Comparison of ENCODE assay signal across 34 cellular contexts in genomic region chr20:3973705-3974104, GRCh38.
"Had no signal": no experiment of that assay in that cellular context is flagged by ENCODE, and none has a peak within 500 bp of the region (broad histone marks: within the 10 kb centered on the region; RNA-seq: fewer than 3 reads in every experiment).

No MANE protein-coding gene starts in this region.

- H3K27me3 Mint-ChIP-seq: activated B cell treated with CpG ODN at 0.5 μM for 24 hours; activated CD4-positive, alpha-beta memory T cell treated with anti-CD3 and anti-CD28 coated beads, Interleukin-2, amount 10 ng/mL, durations not matched to agents 7 days and 5 days; activated CD8-positive, alpha-beta memory T cell treated with anti-CD3 and anti-CD28 coated beads, Interleukin-2, amount 10 ng/mL, durations not matched to agents 7 days and 5 days; activated naive CD4-positive, alpha-beta T cell treated with anti-CD3 and anti-CD28 coated beads, Interleukin-2, amount 50 U/mL, for 24 hours; activated naive CD8-positive, alpha-beta T cell treated with anti-CD3 and anti-CD28 coated beads, Interleukin-2, amount 10 ng/mL, durations not matched to agents 7 days and 5 days; brain had no signal

- H3K27ac ChIP-seq: SJCRH30, VCaP had no signal

- H3K27ac Mint-ChIP-seq: activated B cell treated with CpG ODN at 0.5 μM for 24 hours; activated CD4-positive, alpha-beta memory T cell treated with anti-CD3 and anti-CD28 coated beads, Interleukin-2, amount 10 ng/mL, durations not matched to agents 7 days and 5 days; activated CD8-positive, alpha-beta memory T cell treated with anti-CD3 and anti-CD28 coated beads, Interleukin-2, amount 10 ng/mL, durations not matched to agents 7 days and 5 days; activated naive CD4-positive, alpha-beta T cell treated with anti-CD3 and anti-CD28 coated beads, Interleukin-2, amount 50 U/mL, for 24 hours; activated naive CD8-positive, alpha-beta T cell treated with anti-CD3 and anti-CD28 coated beads, Interleukin-2, amount 10 ng/mL, durations not matched to agents 7 days and 5 days; brain; IgD-negative memory B cell; T-helper 1 cell treated with Interleukin-12 subunit alpha and Interleukin-12 subunit beta and Interleukin-4 antibody, amounts not matched to agents 30 μg/mL and 1 μg/mL, for 36 hours; T-helper 2 cell treated with Interferon-gamma antibody and Interleukin-4, amounts not matched to agents 5 μg/mL and 100 μg/mL, for 36 hours had no signal

- H3K9ac ChIP-seq: SK-N-SH had no signal

- H3K36me3 ChIP-seq: adrenal gland, SJCRH30 had no signal

- H3K9me3 Mint-ChIP-seq: activated B cell treated with CpG ODN at 0.5 μM for 24 hours; activated CD4-positive, alpha-beta memory T cell treated with anti-CD3 and anti-CD28 coated beads, Interleukin-2, amount 10 ng/mL, durations not matched to agents 7 days and 5 days; activated naive CD4-positive, alpha-beta T cell treated with anti-CD3 and anti-CD28 coated beads, Interleukin-2, amount 50 U/mL, for 24 hours; activated naive CD8-positive, alpha-beta T cell treated with anti-CD3 and anti-CD28 coated beads, Interleukin-2, amount 10 ng/mL, durations not matched to agents 7 days and 5 days; T-helper 1 cell treated with Interleukin-12 subunit alpha and Interleukin-12 subunit beta and Interleukin-4 antibody, amounts not matched to agents 30 μg/mL and 1 μg/mL, for 36 hours; T-helper 2 cell treated with Interferon-gamma antibody and Interleukin-4, amounts not matched to agents 5 μg/mL and 100 μg/mL, for 36 hours had no signal

- H3K4me2 ChIP-seq: SK-N-SH had no signal

- H3K4me1 Mint-ChIP-seq: activated B cell treated with CpG ODN at 0.5 μM for 24 hours; activated CD8-positive, alpha-beta memory T cell treated with anti-CD3 and anti-CD28 coated beads, Interleukin-2, amount 10 ng/mL, durations not matched to agents 7 days and 5 days; IgD-negative memory B cell had no signal

- H3K4me3 Mint-ChIP-seq: activated B cell treated with CpG ODN at 0.5 μM for 24 hours; activated CD4-positive, alpha-beta memory T cell treated with anti-CD3 and anti-CD28 coated beads, Interleukin-2, amount 10 ng/mL, durations not matched to agents 7 days and 5 days; activated CD8-positive, alpha-beta memory T cell treated with anti-CD3 and anti-CD28 coated beads, Interleukin-2, amount 10 ng/mL, durations not matched to agents 7 days and 5 days; activated naive CD4-positive, alpha-beta T cell treated with anti-CD3 and anti-CD28 coated beads, Interleukin-2, amount 50 U/mL, for 24 hours; activated naive CD8-positive, alpha-beta T cell treated with anti-CD3 and anti-CD28 coated beads, Interleukin-2, amount 10 ng/mL, durations not matched to agents 7 days and 5 days; brain; T-helper 1 cell treated with Interleukin-12 subunit alpha and Interleukin-12 subunit beta and Interleukin-4 antibody, amounts not matched to agents 30 μg/mL and 1 μg/mL, for 36 hours; T-helper 2 cell treated with Interferon-gamma antibody and Interleukin-4, amounts not matched to agents 5 μg/mL and 100 μg/mL, for 36 hours had no signal

- H3K4me1 ChIP-seq: SJCRH30 had no signal

- ATAC-seq: activated CD8-positive, alpha-beta memory T cell treated with anti-CD3 and anti-CD28 coated beads, Interleukin-2, amount 10 ng/mL, durations not matched to agents 7 days and 5 days; Panc1 had no signal

- DNase-seq: activated B cell treated with CpG ODN at 0.5 μM for 24 hours; activated CD4-positive, alpha-beta memory T cell treated with anti-CD3 and anti-CD28 coated beads, Interleukin-2, amount 10 ng/mL, durations not matched to agents 7 days and 5 days; activated CD4-positive, alpha-beta T cell treated with anti-CD3 and anti-CD28 coated beads for 4 hours; activated CD4-positive, CD25-positive, alpha-beta regulatory T cell treated with anti-CD3 and anti-CD28 coated beads, Interleukin-2, amount 50 U/mL, for 72 hours; activated CD8-positive, alpha-beta memory T cell treated with anti-CD3 and anti-CD28 coated beads for 24 hours; activated CD8-positive, alpha-beta memory T cell treated with anti-CD3 and anti-CD28 coated beads, Interleukin-2, amount 10 ng/mL, durations not matched to agents 7 days and 5 days; activated CD8-positive, alpha-beta memory T cell treated with anti-CD3 and anti-CD28 coated beads, Interleukin-2, amount 50 U/mL, for 48 hours; activated gamma-delta T cell; activated naive CD4-positive, alpha-beta T cell treated with Interleukin-2 at 50 U/mL for 16 hours; activated naive CD8-positive, alpha-beta T cell treated with anti-CD3 and anti-CD28 coated beads, Interleukin-2, amount 10 ng/mL, durations not matched to agents 7 days and 5 days; activated T-cell treated with anti-CD3 and anti-CD28 coated beads, Interleukin-2, amount 50 U/mL, for 48 hours; anterior cingulate cortex; caudate nucleus; Karpas-422; KBM-7; MM.1S; MV-4-11; NCI-H1092; NCI-H1436 treated with DMSO at 0.1 percent for 48 hours; NCI-H1694 treated with DMSO at 0.1 percent for 48 hours; NCI-H2029; NCI-H345; NCI-H524 treated with DMSO at 0.1 percent for 48 hours; SHP77; SJCRH30; SK-N-SH had no signal

- H3K4me3 ChIP-seq: adrenal gland, SJCRH30 had no signal

- H3K27me3 ChIP-seq: adrenal gland, SJCRH30 had no signal

- H3K9me3 ChIP-seq: adrenal gland, SJCRH30, SK-N-SH had no signal
